8 cellular contexts compared by ENCODE assay signal in the genomic region with DNA sequence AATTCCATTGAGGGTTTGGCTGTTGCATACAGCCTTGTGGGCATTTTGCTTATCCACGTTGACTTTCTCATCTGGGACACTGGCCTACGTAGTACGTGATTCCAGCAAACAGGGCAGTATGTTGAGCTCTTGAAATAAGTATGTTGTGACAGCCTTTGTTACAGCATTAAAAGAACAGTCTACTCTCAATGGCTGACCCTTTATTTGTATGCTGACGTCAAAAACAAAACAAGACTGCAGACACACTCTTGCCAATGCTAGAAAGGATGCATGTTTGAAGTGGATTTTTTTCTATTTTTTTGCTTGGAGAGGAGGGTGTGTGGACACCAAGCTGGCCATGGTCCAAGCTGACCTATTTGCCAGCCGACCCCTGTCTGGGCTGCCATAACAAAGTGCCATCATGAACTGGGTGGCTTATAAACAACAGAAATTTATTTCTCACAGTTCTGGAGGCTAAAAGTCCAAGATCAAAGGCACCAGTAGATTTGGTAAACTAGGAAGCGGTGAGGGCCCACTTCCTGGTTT. TPM values are rescaled to one million over a fixed set of nuclear protein-coding genes. Genes with fewer than 3 reads are reported as not detected.
A peak's percentile ranks its signal among the peaks of the same experiment; 100 is the strongest.
DNase-seq lines count a peak whose midpoint lies in the region; ATAC-seq and TF ChIP-seq lines count a peak whose summit lies in the region.

No MANE protein-coding gene starts in this region.

- H3K36me3 ChIP-seq in CD8-positive, alpha-beta T cell (ENCODE audit: insufficient read depth, low read length), result peaks cover 6% of the 10 kb centered on the region
- H3K36me3 ChIP-seq in OCI-LY1 (ENCODE audit: insufficient read depth, low read length) (peaks cover 27% of the 10 kb centered on the region), duodenal mucosa (ENCODE audit: control insufficient read depth in 1 of 2, insufficient read depth in 2 of 2, low read length in 2 of 2) (peaks cover 8 to 17% of the 10 kb centered on the region in 2 donors), osteoblast (ENCODE audit: insufficient read depth, low read length) (peaks cover 5% of the 10 kb centered on the region), A673 (ENCODE audit: insufficient read depth, low read length, poor library complexity, severe bottlenecking) (peaks cover 11% of the 10 kb centered on the region)

- peak overlapping the region; percentile 65 for H3K27ac ChIP-seq in CD8-positive, alpha-beta T cell (ENCODE audit: low read depth, low read length)
- H3K27ac ChIP-seq in OCI-LY1 (ENCODE audit: low read depth, low read length, poor library complexity, severe bottlenecking) (no peak overlapping the region), duodenal mucosa (ENCODE audit: low read depth, low read length) (no peak overlapping the region), osteoblast (ENCODE audit: low read depth, low read length) (no peak overlapping the region), A673 (ENCODE audit: low read depth, low read length, poor library complexity, severe bottlenecking) (no peak overlapping the region)

- no peaks in the 10 kb centered on the region for H3K9me3 Mint-ChIP-seq in CD8-positive, alpha-beta T cell

- no peak overlapping the region for H3K4me2 ChIP-seq in OCI-LY1 (ENCODE audit: low read length)
- H3K4me2 ChIP-seq in osteoblast (ENCODE audit: insufficient read depth, low read length), result peak overlapping the region; percentile 93

- no peaks in the 10 kb centered on the region for H3F3A ChIP-seq in OCI-LY1 (ENCODE audit: insufficient read depth, low read length)

- H3K36me3 Mint-ChIP-seq in CD8-positive, alpha-beta T cell, result peaks cover 23% of the 10 kb centered on the region

- H3K9me2 ChIP-seq in OCI-LY1 (ENCODE audit: low read depth, low read length), result no peaks in the 10 kb centered on the region

- peaks cover 5% of the 10 kb centered on the region; the same call in 1 of the 2 replicates for H3K79me2 ChIP-seq in OCI-LY1 (ENCODE audit: insufficient read depth, low read length)
- H3K79me2 ChIP-seq in osteoblast (ENCODE audit: insufficient read depth, low read length), result peaks cover 16% of the 10 kb centered on the region

- H3K9me3 ChIP-seq in CD8-positive, alpha-beta T cell (ENCODE audit: low read length), result no peaks in the 10 kb centered on the region
- H3K9me3 ChIP-seq in OCI-LY1 (ENCODE audit: low read length) (no peaks in the 10 kb centered on the region), duodenal mucosa (ENCODE audit: control insufficient read depth in 1 of 2, low read length in 2 of 2) (no peaks in the 10 kb centered on the region), osteoblast (ENCODE audit: low read depth, low read length) (no peaks in the 10 kb centered on the region), A673 (ENCODE audit: low read depth, low read length, poor library complexity, severe bottlenecking) (no peaks in the 10 kb centered on the region)

- peak overlapping the region; percentile 94 for H3K27ac Mint-ChIP-seq in CD8-positive, alpha-beta T cell

- intact Hi-C loops in CD8-positive, alpha-beta T cell (cut with DNase I, micrococcal nuclease), result loop anchor here (1.0 to 10.0 kb wide), 4 partner anchors 11 to 519 kb away; partner anchors contain the start of genes RALGAPB (in 2 of the 2), SNHG17 (in 2 of the 2), DHX35 (in 1 of the 2) and RPRD1B (in 1 of the 2)
- intact Hi-C loops in A673 (cut with micrococcal nuclease; ENCODE audit: unreplicated experiment), result loop anchor here (1.0 kb wide), 1 partner anchor 11 kb away; the partner anchor contains the start of gene SNHG17

- ATAC-seq in CD8-positive, alpha-beta T cell, result no peak

- peaks cover 19% of the 10 kb centered on the region for H3K4me1 ChIP-seq in CD8-positive, alpha-beta T cell (ENCODE audit: insufficient read depth, low read length)
- peaks cover 16% of the 10 kb centered on the region for H3K4me1 ChIP-seq in OCI-LY1 (ENCODE audit: insufficient read depth, low read length, severe bottlenecking)
- peaks cover 12 to 14% of the 10 kb centered on the region in 2 donors for H3K4me1 ChIP-seq in duodenal mucosa (ENCODE audit: control insufficient read depth in 1 of 2, insufficient read depth in 2 of 2, low read length in 2 of 2)
- peaks cover 36% of the 10 kb centered on the region for H3K4me1 ChIP-seq in osteoblast (ENCODE audit: insufficient read depth, low read length)
- H3K4me1 ChIP-seq in A673 (ENCODE audit: insufficient read depth, low read length, poor library complexity, severe bottlenecking), result peaks cover 10% of the 10 kb centered on the region

- DNase-seq in CD8-positive, alpha-beta T cell, result no peak
- peak; percentile 50 for DNase-seq in osteoblast (ENCODE audit: insufficient read length, low spot score, missing footprints)
- no peak for DNase-seq in AG08395 (ENCODE audit: low spot score)
- no peak for DNase-seq in GM13977 (ENCODE audit: low spot score)
- DNase-seq in middle frontal gyrus (ENCODE audit: extremely low spot score, low spot score), result no peak
- DNase-seq in A673 (ENCODE audit: low spot score), result no peak

- peak overlapping the region; percentile 84 for H3K4me3 ChIP-seq in CD8-positive, alpha-beta T cell (ENCODE audit: low read depth, low read length)
- H3K4me3 ChIP-seq in OCI-LY1 (ENCODE audit: low read depth, low read length, poor library complexity, severe bottlenecking) (peak overlapping the region; percentile 94), duodenal mucosa (ENCODE audit: low read depth in 1 of 2, low read length in 2 of 2) (peak overlapping the region; percentile 85 to 91), osteoblast (ENCODE audit: insufficient read depth, low read length) (peak overlapping the region; percentile 96), A673 (ENCODE audit: low read depth, low read length, poor library complexity, severe bottlenecking) (no peak overlapping the region)

- H4K20me1 ChIP-seq in OCI-LY1 (ENCODE audit: insufficient read depth, low read length), result no peaks in the 10 kb centered on the region
- no peaks in the 10 kb centered on the region for H4K20me1 ChIP-seq in osteoblast (ENCODE audit: insufficient read depth, low read length)

- no TSS peak for BruUV-seq in A673 (replicated peaks; lab: Mats Ljungman, UMichigan)

- H3K27me3 Mint-ChIP-seq in CD8-positive, alpha-beta T cell (ENCODE audit: low read depth), result peaks cover 4% of the 10 kb centered on the region

- TF ChIP-seq CTCF in CD8-positive, alpha-beta T cell (IDR thresholded peaks at IDR 0.05), result no peak
- TF ChIP-seq CTCF in OCI-LY1 (IDR thresholded peaks at IDR 0.05; ENCODE audit: low read length) (no peak), osteoblast (IDR thresholded peaks at IDR 0.05; ENCODE audit: extremely low read depth, low read depth, low read length) (no peak), GM13977 (IDR thresholded peaks at IDR 0.05; ENCODE audit: extremely low read depth, insufficient read depth, missing control alignments) (no peak), A673 (conservative IDR thresholded peaks at IDR 0.05; ENCODE audit: low read depth, low read length) (no peak)

- H3K4me1 Mint-ChIP-seq in CD8-positive, alpha-beta T cell (ENCODE audit: low read depth), result peaks cover 25% of the 10 kb centered on the region

- peak overlapping the region; percentile 32; the same call in 1 of the 2 replicates for H2AFZ ChIP-seq in OCI-LY1 (ENCODE audit: low read length)
- H2AFZ ChIP-seq in osteoblast (ENCODE audit: low read length), result peak overlapping the region; percentile 92

- POLR2A ChIA-PET in CD8-positive, alpha-beta T cell (lab: Charles Lee), result interaction anchor here (0.6 to 3.2 kb wide), 9 partner anchors 8 to 287 kb away, joined by 3 to 75 read pairs (median 4); partner anchors contain the start of genes RALGAPB and SNHG17
- POLR2A ChIA-PET in A673 (lab: Charles Lee; ENCODE audit: low non-redundant PET), result interaction anchor here (1.0 kb wide), 1 partner anchor 11 kb away, joined by 6 read pairs; the partner anchor contains the start of gene SNHG17

- H3K4me3 Mint-ChIP-seq in CD8-positive, alpha-beta T cell, result peak overlapping the region; percentile 88

- CTCF ChIA-PET in CD8-positive, alpha-beta T cell (lab: Charles Lee), result interaction anchor here (0.9 to 5.4 kb wide), 10 partner anchors 8 to 80 kb away, joined by 3 to 66 read pairs (median 6); partner anchors contain the start of genes RALGAPB and SNHG17
- CTCF ChIA-PET in A673 (lab: Charles Lee), result interaction anchor here (0.5 to 1.1 kb wide), 6 partner anchors 11 to 33 kb away, joined by 3 to 14 read pairs (median 4); partner anchors contain the start of genes RALGAPB and SNHG17

- H3K27me3 ChIP-seq in CD8-positive, alpha-beta T cell (ENCODE audit: insufficient read depth, low read length), result no peaks in the 10 kb centered on the region
- H3K27me3 ChIP-seq in OCI-LY1 (ENCODE audit: insufficient read depth, low read length) (no peaks in the 10 kb centered on the region), duodenal mucosa (ENCODE audit: control insufficient read depth in 1 of 2, insufficient read depth in 2 of 2, low read length in 2 of 2) (no peaks in the 10 kb centered on the region), osteoblast (ENCODE audit: insufficient read depth, low read length) (no peaks in the 10 kb centered on the region), A673 (replicated peaks; ENCODE audit: insufficient read depth, low read depth, low read length, poor library complexity) (no peaks in the 10 kb centered on the region)

- in situ Hi-C loops in GM13977 (cut with MboI; ENCODE audit: low pct_unique_long_range_greater_than_20kb, low sequenced_read_pairs, unreplicated experiment), result no loop called here

- no peak overlapping the region for H3K9ac ChIP-seq in OCI-LY1 (ENCODE audit: low read length)
- no peak overlapping the region for H3K9ac ChIP-seq in duodenal mucosa (ENCODE audit: low read depth in 1 of 2, low read length in 2 of 2)

RNA-seq across cellular contexts. Expression of gene SNHG17, which starts 10.8 kb away (rescaled TPM):
- 100 to 1,000 TPM; 119 to 128 TPM for total RNA-seq in CD8-positive, alpha-beta T cell
- total RNA-seq in osteoblast, result 5.6 and 6.9 TPM in 2 replicates
- 91.4 and 105 TPM in 2 replicates for total RNA-seq in A673 (2021)

RNA-seq across cellular contexts. Expression of gene RALGAPB, which starts 26.7 kb away (rescaled TPM):
- total RNA-seq in CD8-positive, alpha-beta T cell, result 10 to 100 TPM; 28.9 to 29.1 TPM
- 42.7 and 43.6 TPM in 2 replicates for total RNA-seq in osteoblast
- total RNA-seq in A673 (2021), result 32.6 and 34.4 TPM in 2 replicates

Comparison
In these comparisons a context has a peak if more than half of its experiments do, and no peak if none do; other contexts are left out.
1. RNA of gene SNHG17, which starts 10.8 kb away (total RNA-seq): 119 to 128 TPM in CD8-positive, alpha-beta T cell and 91.4 to 105 TPM in A673; 5.6 to 6.9 TPM in osteoblast; every median in the first group is over 10 times any median in the second.